11 cellular contexts compared by ENCODE assay signal in the genomic region with DNA sequence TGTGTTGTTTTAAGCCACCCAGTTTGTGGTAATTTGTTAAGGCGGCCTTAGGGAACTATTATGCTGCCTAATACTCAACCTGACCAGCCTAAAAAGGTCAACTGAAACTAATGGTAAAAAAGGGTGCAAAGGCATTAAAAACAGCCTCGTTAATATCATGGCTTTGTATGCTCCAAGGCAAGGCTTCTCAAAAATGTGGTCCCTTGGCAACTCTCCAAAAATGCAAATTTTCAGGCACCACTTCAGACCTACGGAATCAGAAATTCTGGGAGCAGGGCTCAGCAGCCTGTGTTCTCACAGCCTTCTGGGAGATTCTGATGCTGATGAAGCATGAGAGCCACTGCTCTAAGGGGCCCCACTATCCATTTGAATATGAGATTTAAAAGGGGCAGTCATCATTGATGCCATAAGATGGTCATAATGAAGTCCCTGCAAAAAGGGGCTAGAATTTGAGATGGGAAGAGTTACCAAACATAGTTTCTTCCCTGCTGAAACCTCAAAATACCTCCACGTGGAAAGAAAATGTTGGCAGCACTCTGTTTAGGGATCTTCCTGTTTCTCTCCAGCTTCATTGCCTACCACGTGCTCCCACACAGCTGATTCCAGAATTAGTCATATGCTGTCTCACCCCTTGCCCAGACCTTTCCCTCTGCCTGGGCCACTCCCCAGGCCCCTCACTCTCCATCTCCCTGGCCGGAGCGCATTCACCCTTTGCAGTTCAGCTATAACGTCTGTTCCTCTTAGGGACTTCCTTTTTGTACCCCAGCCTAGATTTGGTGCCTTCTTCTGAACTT. TPM values are rescaled to one million over a fixed set of nuclear protein-coding genes. Genes with fewer than 3 reads are reported as not detected.
DNase-seq lines count a peak whose midpoint lies in the region; ATAC-seq, FAIRE-seq and TF ChIP-seq lines count a peak whose summit lies in the region.
"Had no signal": no experiment of that assay in that cellular context is flagged by ENCODE, and none has a peak within 500 bp of the region (broad histone marks: within the 10 kb centered on the region; RNA-seq: fewer than 3 reads in every experiment).

No MANE protein-coding gene starts in this region.

- H3K4me1 ChIP-seq in astrocyte (ENCODE audit: insufficient read depth, low read length) (peaks cover 40% of the 10 kb centered on the region), keratinocyte (ENCODE audit: control insufficient read depth, extremely low read depth, insufficient read depth, low read length) (peaks cover 23% of the 10 kb centered on the region), vagina (peaks cover 29% of the 10 kb centered on the region)

- no peaks in the 10 kb centered on the region for H3K9me1 ChIP-seq in keratinocyte (ENCODE audit: control insufficient read depth, extremely low read depth, insufficient read depth, low read length)

- H3K27ac Mint-ChIP-seq in activated CD8-positive, alpha-beta memory T cell treated with anti-CD3 and anti-CD28 coated beads, Interleukin-2, amount 10 ng/mL, durations not matched to agents 7 days and 5 days: no peak overlapping the region
- H3K27ac Mint-ChIP-seq in astrocyte (ENCODE audit: unreplicated experiment): peak overlapping the region; percentile 97
- H3K27ac Mint-ChIP-seq: naive thymus-derived CD8-positive, alpha-beta T cell had no signal

- intact Hi-C loops in vagina (cut with DNase I): no loop called here

- H3K9ac ChIP-seq in astrocyte (ENCODE audit: low read length): peak overlapping the region; percentile 44
- H3K9ac ChIP-seq in keratinocyte (ENCODE audit: control insufficient read depth, extremely low read depth, insufficient read depth, low read length): no peak overlapping the region

- peaks cover 47% of the 10 kb centered on the region for H3K27me3 Mint-ChIP-seq in activated CD8-positive, alpha-beta memory T cell treated with anti-CD3 and anti-CD28 coated beads, Interleukin-2, amount 10 ng/mL, durations not matched to agents 7 days and 5 days
- no peaks in the 10 kb centered on the region for H3K27me3 Mint-ChIP-seq in astrocyte (ENCODE audit: low read depth, unreplicated experiment)

- CTCF ChIA-PET in activated CD8-positive, alpha-beta memory T cell treated with anti-CD3 and anti-CD28 coated beads, Interleukin-2, amount 10 ng/mL, durations not matched to agents 7 days and 5 days (lab: Charles Lee): interaction anchor here (1.0 kb wide), 1 partner anchor 86 kb away, joined by 3 read pairs; no protein-coding TSS in a partner anchor

- H3K4me3 Mint-ChIP-seq in activated CD8-positive, alpha-beta memory T cell treated with anti-CD3 and anti-CD28 coated beads, Interleukin-2, amount 10 ng/mL, durations not matched to agents 7 days and 5 days: no peak overlapping the region
- H3K4me3 Mint-ChIP-seq in astrocyte (ENCODE audit: unreplicated experiment): peak overlapping the region; percentile 54
- H3K4me3 Mint-ChIP-seq: naive thymus-derived CD8-positive, alpha-beta T cell had no signal

- H3K4me2 ChIP-seq in astrocyte (ENCODE audit: low read length): peak overlapping the region; percentile 64
- no peak overlapping the region for H3K4me2 ChIP-seq in keratinocyte (ENCODE audit: control insufficient read depth, extremely low read depth, insufficient read depth, low read depth, low read length)

- DNase-seq in activated CD8-positive, alpha-beta memory T cell treated with anti-CD3 and anti-CD28 coated beads, Interleukin-2, amount 10 ng/mL, durations not matched to agents 7 days and 5 days: peak; percentile 31
- DNase-seq in activated CD8-positive, alpha-beta memory T cell treated with anti-CD3 and anti-CD28 coated beads, Interleukin-2, amount 50 U/mL, for 48 hours: no peak
- DNase-seq in astrocyte (ENCODE audit: low read depth): peak; percentile 90
- no peak for DNase-seq in keratinocyte (ENCODE audit: low read depth, low spot score)
- DNase-seq in vagina (ENCODE audit: extremely low spot score in 2 of 2): no peak
- no peak for DNase-seq in GM12891 (ENCODE audit: insufficient read length, low spot score)
- DNase-seq: activated CD8-positive, alpha-beta memory T cell treated with anti-CD3 and anti-CD28 coated beads, Interleukin-2, amount 50 U/mL, for 4 hours; naive thymus-derived CD8-positive, alpha-beta T cell had no signal

- H4K20me1 ChIP-seq in astrocyte (ENCODE audit: insufficient read depth, low read length) (no peaks in the 10 kb centered on the region), keratinocyte (ENCODE audit: control insufficient read depth, extremely low read depth, insufficient read depth, low read length) (no peaks in the 10 kb centered on the region)

- H3K27me3 ChIP-seq in astrocyte (ENCODE audit: insufficient read depth, low read length) (no peaks in the 10 kb centered on the region), keratinocyte (ENCODE audit: control insufficient read depth, extremely low read depth, insufficient read depth, low read length) (no peaks in the 10 kb centered on the region), vagina (no peaks in the 10 kb centered on the region)

- no peaks in the 10 kb centered on the region for H3K36me3 Mint-ChIP-seq in activated CD8-positive, alpha-beta memory T cell treated with anti-CD3 and anti-CD28 coated beads, Interleukin-2, amount 10 ng/mL, durations not matched to agents 7 days and 5 days
- H3K36me3 Mint-ChIP-seq in astrocyte (ENCODE audit: low read depth, unreplicated experiment): no peaks in the 10 kb centered on the region
- H3K36me3 Mint-ChIP-seq: naive thymus-derived CD8-positive, alpha-beta T cell had no signal

- H3K9me3 ChIP-seq in astrocyte (ENCODE audit: insufficient read depth, low read depth, low read length) (no peaks in the 10 kb centered on the region), keratinocyte (ENCODE audit: control insufficient read depth, low read depth, low read length) (no peaks in the 10 kb centered on the region), vagina (no peaks in the 10 kb centered on the region)

- H3K27ac ChIP-seq in astrocyte (ENCODE audit: low read depth, low read length) (peak overlapping the region; percentile 67), keratinocyte (ENCODE audit: control insufficient read depth, insufficient read depth, low read length) (no peak overlapping the region), vagina (peak overlapping the region; percentile 18)

- peak; percentile 91 for FAIRE-seq in astrocyte (lab: Jason Lieb, UNC)
- FAIRE-seq in keratinocyte (lab: Jason Lieb, UNC): peak; percentile 75
- no peak for FAIRE-seq in GM12891 (lab: Jason Lieb, UNC)
- FAIRE-seq: GM12878 had no signal

- H3K4me1 Mint-ChIP-seq in activated CD8-positive, alpha-beta memory T cell treated with anti-CD3 and anti-CD28 coated beads, Interleukin-2, amount 10 ng/mL, durations not matched to agents 7 days and 5 days: peaks cover 17% of the 10 kb centered on the region
- peaks cover 75% of the 10 kb centered on the region for H3K4me1 Mint-ChIP-seq in astrocyte (ENCODE audit: low read depth, unreplicated experiment)

- H3K4me3 ChIP-seq in astrocyte (ENCODE audit: insufficient read depth, low read depth, low read length) (no peak overlapping the region), keratinocyte (ENCODE audit: control insufficient read depth in 2 of 3, extremely low read depth in 1 of 3, insufficient read depth in 2 of 3, low read depth in 1 of 3, low read length in 3 of 3) (no peak overlapping the region), vagina (no peak overlapping the region)
- H3K4me3 ChIP-seq: GM12878 had no signal

- H2AFZ ChIP-seq in astrocyte (ENCODE audit: low read depth, low read length): peak overlapping the region; percentile 6
- H2AFZ ChIP-seq in keratinocyte (ENCODE audit: control insufficient read depth, low read length): no peak overlapping the region

- no peak for ATAC-seq in activated CD8-positive, alpha-beta memory T cell treated with anti-CD3 and anti-CD28 coated beads, Interleukin-2, amount 10 ng/mL, durations not matched to agents 7 days and 5 days
- ATAC-seq in HG02981 (IDR thresholded peaks at IDR 0.05; ENCODE audit: unreplicated experiment) (no peak), HG02938 (IDR thresholded peaks at IDR 0.05; ENCODE audit: unreplicated experiment) (no peak)
- ATAC-seq: GM12878; naive thymus-derived CD8-positive, alpha-beta T cell had no signal

- peaks cover 9% of the 10 kb centered on the region for H3K79me2 ChIP-seq in astrocyte (ENCODE audit: insufficient read depth, low read length)
- H3K79me2 ChIP-seq in keratinocyte (ENCODE audit: control insufficient read depth, insufficient read depth, low read length): peaks cover 30% of the 10 kb centered on the region

- no peaks in the 10 kb centered on the region for H3K9me3 Mint-ChIP-seq in activated CD8-positive, alpha-beta memory T cell treated with anti-CD3 and anti-CD28 coated beads, Interleukin-2, amount 10 ng/mL, durations not matched to agents 7 days and 5 days (ENCODE audit: low read depth)
- H3K9me3 Mint-ChIP-seq in astrocyte (ENCODE audit: unreplicated experiment): no peaks in the 10 kb centered on the region
- H3K9me3 Mint-ChIP-seq: naive thymus-derived CD8-positive, alpha-beta T cell had no signal

- TF ChIP-seq POLR2A in vagina (IDR thresholded peaks at IDR 0.05) (no peak), GM12891 (IDR thresholded peaks at IDR 0.05; ENCODE audit: low read depth, low read length) (no peak)

- dilution Hi-C loops in keratinocyte (cut with MboI; ENCODE audit: extremely low pct_ligation_motif_present, low sequenced_read_pairs): no loop called here

- H3K36me3 ChIP-seq in astrocyte (ENCODE audit: insufficient read depth, low read length) (no peaks in the 10 kb centered on the region), keratinocyte (ENCODE audit: control insufficient read depth in 2 of 2, extremely low read depth in 1 of 2, insufficient read depth in 2 of 2, low read length in 2 of 2) (peaks cover 0 to 3% of the 10 kb centered on the region in 2 experiments), vagina (no peaks in the 10 kb centered on the region)

- TF ChIP-seq CTCF in astrocyte (IDR thresholded peaks at IDR 0.05; ENCODE audit: insufficient read depth, low read depth, low read length): no peak
- TF ChIP-seq CTCF in keratinocyte (optimal IDR thresholded peaks at IDR 0.05 in 1 of 3, IDR thresholded peaks at IDR 0.05 in 1 of 3, conservative IDR thresholded peaks at IDR 0.05 in 1 of 3; ENCODE audit: extremely low read depth in 1 of 3, insufficient read depth in 2 of 3, low read length in 3 of 3): no peak
- no peak for TF ChIP-seq CTCF in vagina (IDR thresholded peaks at IDR 0.05)

RNA-seq across cellular contexts. Expression of a gene that starts 46.7 kb away (rescaled TPM):
- 10 to 100 TPM; 36.4 to 43.0 TPM for total RNA-seq in activated CD8-positive, alpha-beta memory T cell treated with anti-CD3 and anti-CD28 coated beads, Interleukin-2, amount 10 ng/mL, durations not matched to agents 7 days and 5 days
- total RNA-seq in astrocyte (112 and 113 TPM in 2 replicates), vagina (97.2 TPM)
- 34.7 to 101 TPM (median 51.7 TPM) in 3 replicates for polyA plus RNA-seq in keratinocyte
- 9.3 TPM for polyA plus RNA-seq in keratinocyte (2011; ENCODE audit: low read depth)
- polyA plus RNA-seq in keratinocyte (2011; cell fraction: cytosol; rRNA removed): 52.3 and 70.5 TPM in 2 replicates
- 68.4 and 96.8 TPM in 2 replicates for polyA plus RNA-seq in keratinocyte (2011; cell fraction: nucleus; rRNA removed)
- 27.0 and 85.4 TPM in 2 replicates for polyA plus RNA-seq in keratinocyte (2012; ENCODE audit: low replicate concordance)
- 30.3 to 158 TPM (median 46.7 TPM) in 3 replicates for polyA minus RNA-seq in keratinocyte
- 40.1 TPM for polyA minus RNA-seq in keratinocyte (2011; cell fraction: cytosol; rRNA and poly(A)+ RNA removed)
- polyA minus RNA-seq in keratinocyte (2011; cell fraction: nucleus; rRNA and poly(A)+ RNA removed): 26.6 and 30.7 TPM in 2 replicates
- 12.1 TPM for polyA plus RNA-seq in GM12891 (2012; ENCODE audit: low read depth, missing spikeins)

Comparison
In these comparisons a context has a peak if more than half of its experiments do, and no peak if none do; other contexts are left out.
1. DNase-seq: peak in activated CD8-positive, alpha-beta memory T cell treated with anti-CD3 and anti-CD28 coated beads, Interleukin-2, amount 10 ng/mL, durations not matched to agents 7 days and 5 days (single experiment) and astrocyte (single experiment); none in activated CD8-positive, alpha-beta memory T cell treated with anti-CD3 and anti-CD28 coated beads, Interleukin-2, amount 50 U/mL, for 48 hours (single experiment), keratinocyte (single experiment), vagina (0 of 2) and GM12891 (single experiment).